Comparison of ENCODE assay signal across 13 cellular contexts in genomic region chr3:40999682-41000081, GRCh38.
A peak's percentile ranks its signal among the peaks of the same experiment; 100 is the strongest.
DNase-seq lines count a peak whose midpoint lies in the region; ATAC-seq and TF ChIP-seq lines count a peak whose summit lies in the region.
"Had no signal": no experiment of that assay in that cellular context is flagged by ENCODE, and none has a peak within 500 bp of the region (broad histone marks: within the 10 kb centered on the region; RNA-seq: fewer than 3 reads in every experiment).

No MANE protein-coding gene starts in this region.

- H3K4me1 Mint-ChIP-seq in CD8-positive, alpha-beta memory T cell: peaks cover 0 to 5% (median 4%) of the 10 kb centered on the region in 3 donors
- H3K4me1 Mint-ChIP-seq in CD14-positive monocyte: no peaks in the 10 kb centered on the region
- H3K4me1 Mint-ChIP-seq: B cell had no signal

- H3K27ac ChIP-seq in right atrium auricular region: peak overlapping the region in 1 of 2 donors; percentile 8
- no peak overlapping the region for H3K27ac ChIP-seq in gastroesophageal sphincter
- peak overlapping the region; percentile 38 for H3K27ac ChIP-seq in osteoblast (ENCODE audit: low read depth, low read length)
- H3K27ac ChIP-seq in aorta (ENCODE audit: low read depth in 1 of 2, low read length in 2 of 2): no peak overlapping the region
- no peak overlapping the region for H3K27ac ChIP-seq in brain microvascular endothelial cell
- no peak overlapping the region for H3K27ac ChIP-seq in CD8-positive, alpha-beta memory T cell (ENCODE audit: low read depth, low read length)
- H3K27ac ChIP-seq: BLaER1 treated with 17β-estradiol and CSF1 and Interleukin-3, amounts not matched to agents 10 nM and 100 nM had no signal

- in situ Hi-C loops in brain microvascular endothelial cell (cut with HindIII; ENCODE audit: low pct_ligation_motif_present, low sequenced_read_pairs): no loop called here

- H3K36me3 ChIP-seq in right atrium auricular region (no peaks in the 10 kb centered on the region), gastroesophageal sphincter (no peaks in the 10 kb centered on the region), osteoblast (ENCODE audit: insufficient read depth, low read length) (no peaks in the 10 kb centered on the region), aorta (ENCODE audit: control insufficient read depth in 1 of 2, insufficient read depth in 2 of 2, low read length in 1 of 2) (no peaks in the 10 kb centered on the region), brain microvascular endothelial cell (replicated peaks) (no peaks in the 10 kb centered on the region)
- no peaks in the 10 kb centered on the region for H3K36me3 ChIP-seq in CD8-positive, alpha-beta memory T cell (ENCODE audit: insufficient read depth, low read length)
- H3K36me3 ChIP-seq: BLaER1 treated with 17β-estradiol and CSF1 and Interleukin-3, amounts not matched to agents 10 nM and 100 nM had no signal

- POLR2A ChIA-PET in CD8-positive, alpha-beta memory T cell (lab: Charles Lee): no interaction called here

- H3K27me3 Mint-ChIP-seq in CD8-positive, alpha-beta memory T cell: peaks cover 2 to 5% of the 10 kb centered on the region in 2 donors
- peaks cover 0 to 2% (median 2%) of the 10 kb centered on the region in 3 donors for H3K27me3 Mint-ChIP-seq in CD14-positive monocyte (ENCODE audit: low read depth in 3 of 3)
- H3K27me3 Mint-ChIP-seq: CD4-positive, CD25-positive, alpha-beta regulatory T cell had no signal

- H3K4me3 Mint-ChIP-seq in CD8-positive, alpha-beta memory T cell: no peak overlapping the region
- no peak overlapping the region for H3K4me3 Mint-ChIP-seq in CD14-positive monocyte
- H3K4me3 Mint-ChIP-seq: B cell; CD4-positive, CD25-positive, alpha-beta regulatory T cell had no signal

- peaks cover 0 to 1% (median 0%) of the 10 kb centered on the region in 5 donors for H3K9me3 Mint-ChIP-seq in CD8-positive, alpha-beta memory T cell
- peaks cover 0 to 2% (median 0%) of the 10 kb centered on the region in 7 donors for H3K9me3 Mint-ChIP-seq in CD14-positive monocyte

- no peaks in the 10 kb centered on the region for H3K36me3 Mint-ChIP-seq in CD8-positive, alpha-beta memory T cell
- H3K36me3 Mint-ChIP-seq in CD14-positive monocyte: no peaks in the 10 kb centered on the region
- H3K36me3 Mint-ChIP-seq: CD4-positive, CD25-positive, alpha-beta regulatory T cell had no signal

- H3K4me3 ChIP-seq in right atrium auricular region: no peak overlapping the region
- no peak overlapping the region for H3K4me3 ChIP-seq in gastroesophageal sphincter
- no peak overlapping the region for H3K4me3 ChIP-seq in osteoblast (ENCODE audit: insufficient read depth, low read length)
- no peak overlapping the region for H3K4me3 ChIP-seq in aorta (ENCODE audit: low read length in 2 of 2)
- H3K4me3 ChIP-seq in brain microvascular endothelial cell (ENCODE audit: low read depth, low read length): no peak overlapping the region
- no peak overlapping the region for H3K4me3 ChIP-seq in CD8-positive, alpha-beta memory T cell (ENCODE audit: low read length)
- H3K4me3 ChIP-seq: BLaER1 treated with 17β-estradiol and CSF1 and Interleukin-3, amounts not matched to agents 10 nM and 100 nM had no signal

- H2AFZ ChIP-seq in osteoblast (ENCODE audit: low read length): no peak overlapping the region

- no peak for TF ChIP-seq CTCF in right atrium auricular region (IDR thresholded peaks at IDR 0.05)
- TF ChIP-seq CTCF in gastroesophageal sphincter (IDR thresholded peaks at IDR 0.05): no peak
- TF ChIP-seq CTCF in osteoblast (IDR thresholded peaks at IDR 0.05; ENCODE audit: extremely low read depth, low read depth, low read length): no peak
- TF ChIP-seq CTCF in brain microvascular endothelial cell (IDR thresholded peaks at IDR 0.05; ENCODE audit: low read depth, low read length, missing control alignments): no peak
- no peak for TF ChIP-seq CTCF in CD14-positive monocyte (IDR thresholded peaks at IDR 0.05)

- CTCF ChIA-PET in CD8-positive, alpha-beta memory T cell (lab: Charles Lee): no interaction called here

- ATAC-seq in left ventricle myocardium superior: peak; percentile 47
- ATAC-seq in gastroesophageal sphincter: peak; percentile 32
- ATAC-seq in aorta (ENCODE audit: low FRiP score): peak; percentile 9

- no peak overlapping the region for H3K27ac Mint-ChIP-seq in CD8-positive, alpha-beta memory T cell
- no peak overlapping the region for H3K27ac Mint-ChIP-seq in CD14-positive monocyte
- H3K27ac Mint-ChIP-seq: B cell; CD4-positive, CD25-positive, alpha-beta regulatory T cell had no signal

- DNase-seq in left ventricle myocardium superior (no peak), right atrium auricular region (ENCODE audit: low spot score) (no peak), osteoblast (ENCODE audit: insufficient read length, low spot score, missing footprints) (no peak), aorta (no peak), brain microvascular endothelial cell (no peak), CD14-positive monocyte (ENCODE audit: low spot score) (no peak)
- DNase-seq in CD8-positive, alpha-beta memory T cell: no peak
- DNase-seq: Caco-2; CD4-positive, CD25-positive, alpha-beta regulatory T cell; HCEC 1CT had no signal

- H3K79me2 ChIP-seq in osteoblast (ENCODE audit: insufficient read depth, low read length): no peaks in the 10 kb centered on the region

- no peak overlapping the region for H3K4me2 ChIP-seq in osteoblast (ENCODE audit: insufficient read depth, low read length)

- no peak for TF ChIP-seq POLR2A in gastroesophageal sphincter (IDR thresholded peaks at IDR 0.05)

- no peaks in the 10 kb centered on the region for H4K20me1 ChIP-seq in osteoblast (ENCODE audit: insufficient read depth, low read length)
- H4K20me1 ChIP-seq: BLaER1 treated with 17β-estradiol and CSF1 and Interleukin-3, amounts not matched to agents 10 nM and 100 nM had no signal

- no peaks in the 10 kb centered on the region for H3K27me3 ChIP-seq in right atrium auricular region
- no peaks in the 10 kb centered on the region for H3K27me3 ChIP-seq in gastroesophageal sphincter
- H3K27me3 ChIP-seq in osteoblast (ENCODE audit: insufficient read depth, low read length): no peaks in the 10 kb centered on the region
- H3K27me3 ChIP-seq in aorta (ENCODE audit: control insufficient read depth in 1 of 2, insufficient read depth in 2 of 2, low read length in 1 of 2): no peaks in the 10 kb centered on the region
- no peaks in the 10 kb centered on the region for H3K27me3 ChIP-seq in brain microvascular endothelial cell (replicated peaks)
- no peaks in the 10 kb centered on the region for H3K27me3 ChIP-seq in CD8-positive, alpha-beta memory T cell (ENCODE audit: insufficient read depth, low read length, poor library complexity, severe bottlenecking)
- H3K27me3 ChIP-seq: BLaER1 treated with 17β-estradiol and CSF1 and Interleukin-3, amounts not matched to agents 10 nM and 100 nM had no signal

- TF ChIP-seq EP300 in gastroesophageal sphincter (IDR thresholded peaks at IDR 0.05): no peak

- H3K9me3 ChIP-seq in right atrium auricular region (no peaks in the 10 kb centered on the region), gastroesophageal sphincter (no peaks in the 10 kb centered on the region), osteoblast (ENCODE audit: low read depth, low read length) (no peaks in the 10 kb centered on the region), aorta (ENCODE audit: control insufficient read depth, low read length) (no peaks in the 10 kb centered on the region)
- H3K9me3 ChIP-seq in CD8-positive, alpha-beta memory T cell (ENCODE audit: low read length): no peaks in the 10 kb centered on the region
- H3K9me3 ChIP-seq: BLaER1 treated with 17β-estradiol and CSF1 and Interleukin-3, amounts not matched to agents 10 nM and 100 nM; Caco-2 had no signal

- intact Hi-C loops in left ventricle myocardium superior (cut with micrococcal nuclease) (no loop called here), aorta (cut with DNase I) (loop anchor here (1.0 to 10.0 kb wide), 2 partner anchors 121 to 125 kb away; no protein-coding TSS in a partner anchor), CD14-positive monocyte (cut with micrococcal nuclease) (no loop called here)

- H3K4me1 ChIP-seq in right atrium auricular region: peaks cover 0 to 21% of the 10 kb centered on the region in 2 donors
- peaks cover 0 to 24% (median 0%) of the 10 kb centered on the region in 3 donors for H3K4me1 ChIP-seq in gastroesophageal sphincter
- H3K4me1 ChIP-seq in osteoblast (ENCODE audit: insufficient read depth, low read length): peaks cover 27% of the 10 kb centered on the region
- peaks cover 0 to 5% of the 10 kb centered on the region in 2 donors for H3K4me1 ChIP-seq in aorta (ENCODE audit: control insufficient read depth in 1 of 2, insufficient read depth in 2 of 2, low read length in 2 of 2)
- H3K4me1 ChIP-seq in CD8-positive, alpha-beta memory T cell (ENCODE audit: insufficient read depth, low read length): peaks cover 14% of the 10 kb centered on the region

- 66 to 100% methylated on average over 2 of the region's 2 CpGs for WGBS in gastroesophageal sphincter (ENCODE audit: low coverage in 1 of 2), 2 donors
- 89 to 90% methylated on average over 2 of the region's 2 CpGs for WGBS in aorta, 2 donors

Comparison
In these comparisons a context has a peak if more than half of its experiments do, and no peak if none do; other contexts are left out.
1. intact Hi-C loops: an anchor here in aorta (1.0 to 10.0 kb wide); none called in left ventricle myocardium superior and CD14-positive monocyte.